Comparison of ENCODE assay signal across 19 cellular contexts in the genomic region with DNA sequence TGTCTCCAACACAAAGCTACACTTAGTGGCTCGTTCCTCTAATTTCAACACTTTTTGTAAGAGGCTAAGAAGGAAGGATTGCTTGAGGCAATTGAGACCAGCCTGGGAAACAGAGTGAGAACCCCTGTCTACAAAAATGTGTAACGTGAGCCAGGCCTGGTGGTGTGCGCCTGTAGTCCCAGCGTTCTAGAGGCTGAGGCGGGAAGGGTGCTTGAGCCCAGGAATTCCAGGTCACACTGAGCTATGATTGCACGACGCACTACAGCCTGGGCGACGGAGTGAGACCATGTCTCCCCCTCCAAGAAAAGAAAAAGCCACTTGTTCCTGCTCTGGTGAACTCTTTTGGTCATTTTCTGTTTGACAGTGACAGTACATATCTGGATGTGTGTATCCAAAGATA.
DNase-seq lines count a peak whose midpoint lies in the region; ATAC-seq and TF ChIP-seq lines count a peak whose summit lies in the region.
"Had no signal": no experiment of that assay in that cellular context is flagged by ENCODE, and none has a peak within 500 bp of the region (broad histone marks: within the 10 kb centered on the region; RNA-seq: fewer than 3 reads in every experiment).

No MANE protein-coding gene starts in this region.

- no peak overlapping the region for H3K4me3 ChIP-seq in neuronal stem cell (ENCODE audit: low read length in 2 of 2)
- H3K4me3 ChIP-seq: A549; BLaER1 treated with 17β-estradiol and CSF1 and Interleukin-3, amounts not matched to agents 10 nM and 100 nM; GM12878 had no signal

- H3K23ac ChIP-seq in neuronal stem cell (ENCODE audit: low read depth, low read length, poor library complexity): no peak overlapping the region

- H3K4ac ChIP-seq in neuronal stem cell (ENCODE audit: low read length): no peak overlapping the region

- H2BK5ac ChIP-seq in neuronal stem cell (ENCODE audit: low read length): no peak overlapping the region

- no peaks in the 10 kb centered on the region for H3K27me3 ChIP-seq in neuronal stem cell (ENCODE audit: control insufficient read depth in 3 of 3, insufficient read depth in 3 of 3, low read depth in 1 of 3, low read length in 3 of 3)
- H3K27me3 ChIP-seq: BLaER1 treated with 17β-estradiol and CSF1 and Interleukin-3, amounts not matched to agents 10 nM and 100 nM had no signal

- peaks cover 17% of the 10 kb centered on the region for H3K36me3 Mint-ChIP-seq in glutamatergic neuron (ENCODE audit: unreplicated experiment)
- no peaks in the 10 kb centered on the region for H3K36me3 Mint-ChIP-seq in osteocyte (ENCODE audit: unreplicated experiment)
- H3K36me3 Mint-ChIP-seq: CD8-positive, alpha-beta T cell had no signal

- no peaks in the 10 kb centered on the region for H3K36me3 ChIP-seq in neuronal stem cell (replicated peaks in 1 of 2; ENCODE audit: control insufficient read depth in 2 of 2, insufficient read depth in 2 of 2, low read length in 2 of 2)
- H3K36me3 ChIP-seq: BLaER1 treated with 17β-estradiol and CSF1 and Interleukin-3, amounts not matched to agents 10 nM and 100 nM had no signal

- no peaks in the 10 kb centered on the region for H3K79me1 ChIP-seq in neuronal stem cell (ENCODE audit: low read depth, low read length)

- H3K4me2 ChIP-seq in neuronal stem cell (ENCODE audit: insufficient read depth, low read length, poor library complexity, severe bottlenecking): no peak overlapping the region
- H3K4me2 ChIP-seq: A549; BLaER1 treated with 17β-estradiol and CSF1 and Interleukin-3, amounts not matched to agents 10 nM and 100 nM had no signal

- H3K9me3 Mint-ChIP-seq in glutamatergic neuron (ENCODE audit: unreplicated experiment) (peaks cover 22% of the 10 kb centered on the region), osteocyte (ENCODE audit: unreplicated experiment) (peaks cover 14% of the 10 kb centered on the region)

- H3K9me3 ChIP-seq in neuronal stem cell (replicated peaks in 1 of 2; ENCODE audit: control insufficient read depth in 2 of 2, insufficient read depth in 1 of 2, low read depth in 1 of 2, low read length in 2 of 2): peaks cover 0 to 5% of the 10 kb centered on the region in 2 donors
- H3K9me3 ChIP-seq: A549 had no signal

- H3K4me3 Mint-ChIP-seq in glutamatergic neuron (ENCODE audit: unreplicated experiment) (no peak overlapping the region), osteocyte (ENCODE audit: unreplicated experiment) (no peak overlapping the region)
- H3K4me3 Mint-ChIP-seq: B cell; CD4-positive, alpha-beta T cell; CD8-positive, alpha-beta T cell had no signal

- H3K18ac ChIP-seq in neuronal stem cell (ENCODE audit: low read length): no peak overlapping the region

- no peak overlapping the region for H2AK5ac ChIP-seq in neuronal stem cell (ENCODE audit: low read depth, low read length)

- H3K14ac ChIP-seq in neuronal stem cell (ENCODE audit: low read length): no peak overlapping the region

- peak overlapping the region; percentile 56 for H3K9ac ChIP-seq in neuronal stem cell (ENCODE audit: low read depth, low read length, poor library complexity)
- H3K9ac ChIP-seq: BLaER1 treated with 17β-estradiol and CSF1 and Interleukin-3, amounts not matched to agents 10 nM and 100 nM had no signal

- H3K27ac Mint-ChIP-seq in glutamatergic neuron (ENCODE audit: unreplicated experiment): peak overlapping the region; percentile 36
- H3K27ac Mint-ChIP-seq in osteocyte (ENCODE audit: unreplicated experiment): no peak overlapping the region
- H3K27ac Mint-ChIP-seq: B cell; CD4-positive, alpha-beta T cell; CD8-positive, alpha-beta T cell had no signal

- no peaks in the 10 kb centered on the region for H3K4me1 ChIP-seq in neuronal stem cell (ENCODE audit: control insufficient read depth in 2 of 2, insufficient read depth in 1 of 2, low read depth in 1 of 2, low read length in 2 of 2)
- H3K4me1 ChIP-seq: BLaER1 treated with 17β-estradiol and CSF1 and Interleukin-3, amounts not matched to agents 10 nM and 100 nM; Caco-2 had no signal

- H4K8ac ChIP-seq in neuronal stem cell (ENCODE audit: low read depth, low read length): no peak overlapping the region

- peak; percentile 54 for DNase-seq in ELF-1 (ENCODE audit: low read depth, low spot score)
- DNase-seq in glutamatergic neuron: no peak
- DNase-seq in neuronal stem cell (ENCODE audit: low spot score): no peak
- DNase-seq in osteocyte (ENCODE audit: extremely low spot score, unreplicated experiment): no peak
- DNase-seq: AML-193; Caco-2; Calu3; CD4-positive, alpha-beta T cell; CD8-positive, alpha-beta T cell; DMS79 treated with DMSO at 0.1 percent for 48 hours; GDM1 had no signal

- no peak overlapping the region for H2BK12ac ChIP-seq in neuronal stem cell (ENCODE audit: low read length)

- H3K4me1 Mint-ChIP-seq in glutamatergic neuron (ENCODE audit: low read depth, unreplicated experiment) (peaks cover 48% of the 10 kb centered on the region), osteocyte (ENCODE audit: unreplicated experiment) (no peaks in the 10 kb centered on the region)
- H3K4me1 Mint-ChIP-seq: B cell had no signal

- H2AFZ ChIP-seq in neuronal stem cell (ENCODE audit: low read length): no peak overlapping the region

- no peak for ATAC-seq in HG03469 (IDR thresholded peaks at IDR 0.05; ENCODE audit: unreplicated experiment)
- ATAC-seq in GM19351 (IDR thresholded peaks at IDR 0.05; ENCODE audit: unreplicated experiment): no peak
- ATAC-seq: CD8-positive, alpha-beta T cell; GM12878 had no signal

- H3K27ac ChIP-seq in neuronal stem cell (replicated peaks; ENCODE audit: low read length): no peak overlapping the region
- H3K27ac ChIP-seq: 22Rv1; BLaER1 treated with 17β-estradiol and CSF1 and Interleukin-3, amounts not matched to agents 10 nM and 100 nM; C4-2B had no signal

- H4K91ac ChIP-seq in neuronal stem cell (ENCODE audit: low read depth, low read length, poor library complexity): no peak overlapping the region

- TF ChIP-seq CTCF in glutamatergic neuron (IDR thresholded peaks at IDR 0.05; ENCODE audit: partially characterized antibody, unreplicated experiment): no peak
- TF ChIP-seq CTCF in osteocyte (IDR thresholded peaks at IDR 0.05): no peak

- H3K27me3 Mint-ChIP-seq in glutamatergic neuron (ENCODE audit: unreplicated experiment) (peaks cover 8% of the 10 kb centered on the region), osteocyte (ENCODE audit: unreplicated experiment) (no peaks in the 10 kb centered on the region)
- H3K27me3 Mint-ChIP-seq: B cell; CD4-positive, alpha-beta T cell had no signal

- no CpG with 5 or more reads among the region's 9 CpGs for WGBS in neuronal stem cell (ENCODE audit: extremely low coverage in 2 of 2, insufficient read length in 2 of 2, insufficient replicate concordance in 1 of 2), 2 donors

- H2BK120ac ChIP-seq in neuronal stem cell (ENCODE audit: low read depth, low read length): no peak overlapping the region

- H2BK15ac ChIP-seq in neuronal stem cell (ENCODE audit: low read length): no peak overlapping the region
